Comparison of ENCODE assay signal across 29 cellular contexts in the genomic region with DNA sequence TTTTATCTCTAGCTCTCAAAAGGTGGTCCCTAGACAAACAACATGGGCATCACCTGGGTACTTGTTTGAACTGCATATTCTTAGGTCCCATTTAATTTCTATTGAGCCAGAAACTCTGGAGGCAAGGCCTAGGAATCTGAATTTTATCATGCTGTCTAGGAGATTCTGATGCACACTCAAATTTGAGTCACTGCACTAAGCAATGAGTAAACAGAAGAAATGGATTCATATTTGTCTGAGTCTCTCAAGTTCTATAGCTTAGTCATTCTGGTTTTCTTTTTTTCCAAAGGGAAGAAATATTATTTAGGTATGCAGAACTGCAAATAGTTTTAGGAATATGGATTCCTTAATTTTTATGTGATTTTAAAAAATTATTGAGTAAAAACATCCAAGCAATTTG.
A peak's percentile ranks its signal among the peaks of the same experiment; 100 is the strongest.
DNase-seq lines count a peak whose midpoint lies in the region; ATAC-seq and TF ChIP-seq lines count a peak whose summit lies in the region.
"Had no signal": no experiment of that assay in that cellular context is flagged by ENCODE, and none has a peak within 500 bp of the region (broad histone marks: within the 10 kb centered on the region; RNA-seq: fewer than 3 reads in every experiment).

No MANE protein-coding gene starts in this region.

- peak; percentile 46 for ATAC-seq in foreskin keratinocyte
- no peak for ATAC-seq in GM21360 (IDR thresholded peaks at IDR 0.05; ENCODE audit: unreplicated experiment)
- ATAC-seq in natural killer cell = no peak
- ATAC-seq: activated T-cell treated with anti-CD3 and anti-CD28 coated beads, Interleukin-2, amount 50 U/mL, for 72 hours; effector memory CD8-positive, alpha-beta T cell; left colon; T-helper 17 cell had no signal

- H3K4me1 Mint-ChIP-seq in activated CD4-positive, alpha-beta T cell treated with anti-CD3 and anti-CD28 coated beads, Interleukin-2, amount 10 ng/mL, durations not matched to agents 7 days and 5 days = peaks cover 6% of the 10 kb centered on the region
- no peaks in the 10 kb centered on the region for H3K4me1 Mint-ChIP-seq in natural killer cell
- H3K4me1 Mint-ChIP-seq: IgD-negative memory B cell, T-helper 17 cell had no signal

- H3K27ac ChIP-seq in foreskin keratinocyte = no peak overlapping the region
- H3K27ac ChIP-seq: ovary, SK-N-MC, testis had no signal

- H3K36me3 ChIP-seq in adipocyte (ENCODE audit: control insufficient read depth, insufficient read depth, low read length, severe bottlenecking) = peaks cover 3% of the 10 kb centered on the region
- H3K36me3 ChIP-seq: ovary had no signal

- intact Hi-C loops in natural killer cell (cut with micrococcal nuclease) = no loop called here

- no peak overlapping the region for H3K9ac ChIP-seq in adipocyte (ENCODE audit: low read length)

- no peak overlapping the region for H3K4me3 Mint-ChIP-seq in activated CD4-positive, alpha-beta T cell treated with anti-CD3 and anti-CD28 coated beads, Interleukin-2, amount 10 ng/mL, durations not matched to agents 7 days and 5 days
- no peak overlapping the region for H3K4me3 Mint-ChIP-seq in natural killer cell
- H3K4me3 Mint-ChIP-seq: activated T-cell treated with anti-CD3 and anti-CD28 coated beads, Interleukin-2, amount 50 U/mL, for 72 hours; effector memory CD8-positive, alpha-beta T cell; IgD-negative memory B cell; nephron progenitor cell; T-helper 17 cell had no signal

- H3K27me3 Mint-ChIP-seq in activated CD4-positive, alpha-beta T cell treated with anti-CD3 and anti-CD28 coated beads, Interleukin-2, amount 10 ng/mL, durations not matched to agents 7 days and 5 days = peaks cover 2% of the 10 kb centered on the region
- H3K27me3 Mint-ChIP-seq in natural killer cell (ENCODE audit: low read depth in 2 of 2) = no peaks in the 10 kb centered on the region
- H3K27me3 Mint-ChIP-seq: effector memory CD8-positive, alpha-beta T cell; IgD-negative memory B cell; T-helper 17 cell had no signal

- POLR2A ChIA-PET in activated CD4-positive, alpha-beta T cell treated with anti-CD3 and anti-CD28 coated beads, Interleukin-2, amount 10 ng/mL, durations not matched to agents 7 days and 5 days (lab: Charles Lee) = no interaction called here

- H3K27ac Mint-ChIP-seq in activated CD4-positive, alpha-beta T cell treated with anti-CD3 and anti-CD28 coated beads, Interleukin-2, amount 10 ng/mL, durations not matched to agents 7 days and 5 days = no peak overlapping the region
- H3K27ac Mint-ChIP-seq in natural killer cell = no peak overlapping the region
- H3K27ac Mint-ChIP-seq: activated T-cell treated with anti-CD3 and anti-CD28 coated beads, Interleukin-2, amount 50 U/mL, for 72 hours; effector memory CD8-positive, alpha-beta T cell; IgD-negative memory B cell; T-helper 17 cell had no signal

- CTCF ChIA-PET in activated CD4-positive, alpha-beta T cell treated with anti-CD3 and anti-CD28 coated beads, Interleukin-2, amount 10 ng/mL, durations not matched to agents 7 days and 5 days (lab: Charles Lee) = no interaction called here

- no peak overlapping the region for H3K4me3 ChIP-seq in adipocyte (ENCODE audit: low read length)
- H3K4me3 ChIP-seq: ovary, SK-N-MC, testis had no signal

- H3K4me1 ChIP-seq in adipocyte (ENCODE audit: control insufficient read depth, insufficient read depth, low read length) (peaks cover 9% of the 10 kb centered on the region), foreskin keratinocyte (peaks cover 4% of the 10 kb centered on the region)
- H3K4me1 ChIP-seq: testis had no signal

- no peaks in the 10 kb centered on the region for H3K9me3 ChIP-seq in adipocyte (ENCODE audit: control insufficient read depth, low read length)
- H3K9me3 ChIP-seq: ovary, testis had no signal

- TF ChIP-seq CTCF in foreskin keratinocyte (conservative IDR thresholded peaks at IDR 0.05) (no peak), natural killer cell (IDR thresholded peaks at IDR 0.05) (no peak)

- H3K36me3 Mint-ChIP-seq in activated CD4-positive, alpha-beta T cell treated with anti-CD3 and anti-CD28 coated beads, Interleukin-2, amount 10 ng/mL, durations not matched to agents 7 days and 5 days (ENCODE audit: low read depth) = no peaks in the 10 kb centered on the region
- H3K36me3 Mint-ChIP-seq in natural killer cell = no peaks in the 10 kb centered on the region
- H3K36me3 Mint-ChIP-seq: IgD-negative memory B cell had no signal

- no peaks in the 10 kb centered on the region for H3K9me3 Mint-ChIP-seq in activated CD4-positive, alpha-beta T cell treated with anti-CD3 and anti-CD28 coated beads, Interleukin-2, amount 10 ng/mL, durations not matched to agents 7 days and 5 days
- peaks cover 5 to 6% of the 10 kb centered on the region in 2 donors for H3K9me3 Mint-ChIP-seq in natural killer cell
- H3K9me3 Mint-ChIP-seq: activated T-cell treated with anti-CD3 and anti-CD28 coated beads, Interleukin-2, amount 50 U/mL, for 72 hours; nephron progenitor cell had no signal

- H3K27me3 ChIP-seq in adipocyte (replicated peaks; ENCODE audit: control insufficient read depth, insufficient read depth, low read length) = no peaks in the 10 kb centered on the region
- H3K27me3 ChIP-seq in foreskin keratinocyte = no peaks in the 10 kb centered on the region
- H3K27me3 ChIP-seq: ovary, testis had no signal

- peak; percentile 6 for DNase-seq in AG08396 (ENCODE audit: low spot score)
- peak; percentile 9 for DNase-seq in HT1080 (ENCODE audit: low read depth)
- peak; percentile 33 for DNase-seq in adipocyte (ENCODE audit: low read depth)
- DNase-seq in foreskin keratinocyte = peak in 1 of 2 donors; percentile 42
- DNase-seq in activated CD4-positive, alpha-beta T cell treated with anti-CD3 and anti-CD28 coated beads, Interleukin-2, amount 10 ng/mL, durations not matched to agents 7 days and 5 days = no peak
- DNase-seq in NCI-H1930 (lab: John Stamatoyannopoulos, UW) = no peak
- DNase-seq in natural killer cell = no peak
- DNase-seq: activated CD4-positive, alpha-beta T cell treated with anti-CD3 and anti-CD28 coated beads, Interleukin-2, amount 50 U/mL, for 48 hours; activated CD4-positive, CD25-positive, alpha-beta regulatory T cell; activated T-cell treated with anti-CD3 and anti-CD28 coated beads, Interleukin-2, amount 50 U/mL, for 72 hours; caudate nucleus; cortex of kidney; DMS 273 treated with DMSO at 0.1 percent for 48 hours; effector memory CD8-positive, alpha-beta T cell; erythroblast; GDM1; left colon; NCI-H1694 treated with DMSO at 0.1 percent for 48 hours; NCI-H446 treated with DMSO at 0.1 percent for 48 hours; NCI-H82; nephron progenitor cell; ovary; small intestine; stimulated activated naive CD4-positive, alpha-beta T cell; T-helper 17 cell; testis had no signal

Comparison
In these comparisons a context has a peak if more than half of its experiments do, and no peak if none do; other contexts are left out.
1. DNase-seq: peak in AG08396 (single experiment), HT1080 (single experiment) and adipocyte (single experiment); none in activated CD4-positive, alpha-beta T cell treated with anti-CD3 and anti-CD28 coated beads, Interleukin-2, amount 10 ng/mL, durations not matched to agents 7 days and 5 days (single experiment), NCI-H1930 (0 of 2) and natural killer cell (single experiment).